ENCODE assay signal across 8 cellular contexts in genomic region chrX:150567645-150568319, GRCh38. TPM values are rescaled to one million over a fixed set of nuclear protein-coding genes. Genes with fewer than 3 reads are reported as not detected.
DNase-seq lines count a peak whose midpoint lies in the region; ATAC-seq and TF ChIP-seq lines count a peak whose summit lies in the region.

No MANE protein-coding gene starts in this region.

- H3K79me2 ChIP-seq in HCT116 (ENCODE audit: insufficient read depth, low read length): peaks cover 2% of the 10 kb centered on the region; the same call in 1 of the 2 replicates
- H3K79me2 ChIP-seq in SU-DHL-6 (ENCODE audit: insufficient read depth, low read length): no peaks in the 10 kb centered on the region

- TF ChIP-seq CTCF in HCT116 (IDR thresholded peaks at IDR 0.05 in 2 of 3, conservative IDR thresholded peaks at IDR 0.05 in 1 of 3; ENCODE audit: borderline replicate concordance in 1 of 3, insufficient read depth in 1 of 3, low read depth in 2 of 3, low read length in 2 of 3) (no peak), SU-DHL-6 (IDR thresholded peaks at IDR 0.05; ENCODE audit: insufficient read depth, low read length, poor library complexity, severe bottlenecking) (no peak), fibroblast of pulmonary artery (IDR thresholded peaks at IDR 0.05; ENCODE audit: low read length, missing control alignments) (no peak)

- peak overlapping the region; percentile 17 to 45 for H3K4me3 ChIP-seq in HCT116 (replicated peaks in 1 of 2; ENCODE audit: low read depth in 1 of 2, low read length in 2 of 2)
- H3K4me3 ChIP-seq in SU-DHL-6 (ENCODE audit: insufficient read depth, low read length, poor library complexity, severe bottlenecking): peak overlapping the region; percentile 52
- peak overlapping the region; percentile 17 for H3K4me3 ChIP-seq in fibroblast of pulmonary artery (replicated peaks; ENCODE audit: low read depth, low read length)
- H3K4me3 ChIP-seq in skeletal muscle tissue (ENCODE audit: low read length in 3 of 3): peak overlapping the region in 2 of 3 donors; percentile 54 to 60

- H3K9me3 ChIP-seq in HCT116 (ENCODE audit: control insufficient read depth in 1 of 2, insufficient read depth in 1 of 2, low read depth in 1 of 2, low read length in 2 of 2) (no peaks in the 10 kb centered on the region), SU-DHL-6 (ENCODE audit: insufficient read depth, low read length) (no peaks in the 10 kb centered on the region), skeletal muscle tissue (ENCODE audit: control insufficient read depth in 3 of 3, low read length in 3 of 3) (no peaks in the 10 kb centered on the region)

- BruUV-seq in HCT116 (replicated peaks; lab: Mats Ljungman, UMichigan): no TSS peak

- ATAC-seq in HCT116 (0 out of 2 replicates have a peak, but pooled peaks have one; percentile 2), GM19328 (IDR thresholded peaks at IDR 0.05; ENCODE audit: unreplicated experiment) (no peak), HG02623 (IDR thresholded peaks at IDR 0.05; ENCODE audit: unreplicated experiment) (no peak)

- POLR2A ChIA-PET in HCT116 (lab: Charles Lee): no interaction called here

- no peaks in the 10 kb centered on the region for H3K9me2 ChIP-seq in HCT116 (ENCODE audit: insufficient read depth)
- no peaks in the 10 kb centered on the region for H3K9me2 ChIP-seq in SU-DHL-6 (replicated peaks; ENCODE audit: insufficient read depth, low read length)

- H3K27me3 ChIP-seq in HCT116 (ENCODE audit: insufficient read depth, low read length): no peaks in the 10 kb centered on the region
- H3K27me3 ChIP-seq in SU-DHL-6 (ENCODE audit: low read length): no peaks in the 10 kb centered on the region
- no peaks in the 10 kb centered on the region for H3K27me3 ChIP-seq in skeletal muscle tissue (ENCODE audit: control insufficient read depth in 3 of 3, insufficient read depth in 3 of 3, low read length in 3 of 3)

- H3K4me1 ChIP-seq in HCT116 (ENCODE audit: control insufficient read depth in 1 of 2, insufficient read depth in 2 of 2, low read length in 2 of 2): peaks cover 5 to 28% of the 10 kb centered on the region in 2 experiments
- H3K4me1 ChIP-seq in skeletal muscle tissue (ENCODE audit: control insufficient read depth in 3 of 3, insufficient read depth in 3 of 3, low read length in 3 of 3): peaks cover 9 to 14% (median 12%) of the 10 kb centered on the region in 3 donors

- H4K20me1 ChIP-seq in HCT116 (ENCODE audit: insufficient read depth) (no peaks in the 10 kb centered on the region), SU-DHL-6 (ENCODE audit: low read depth, low read length) (no peaks in the 10 kb centered on the region)

- H3K4me2 ChIP-seq in HCT116 (ENCODE audit: low read length) (peak overlapping the region; percentile 62), SU-DHL-6 (ENCODE audit: low read depth, low read length, poor library complexity, severe bottlenecking) (peak overlapping the region; percentile 78)

- intact Hi-C loops in HCT116 (cut with micrococcal nuclease): no loop called here

- H3F3A ChIP-seq in SU-DHL-6 (ENCODE audit: insufficient read depth): no peaks in the 10 kb centered on the region

- CTCF ChIA-PET in HCT116 (lab: Charles Lee): no interaction called here

- DNase-seq in HCT116 (ENCODE audit: low read depth, low spot score): no peak
- no peak for DNase-seq in fibroblast of pulmonary artery (ENCODE audit: low read depth)
- DNase-seq in GM03348 (ENCODE audit: low spot score): no peak
- no peak for DNase-seq in mesenteric fat pad (ENCODE audit: low spot score)

- TF ChIP-seq POLR2A in HCT116 (IDR thresholded peaks at IDR 0.05; ENCODE audit: borderline replicate concordance, extremely low read depth, insufficient read depth, insufficient read length): no peak

- TF ChIP-seq RAD21 in HCT116 (IDR thresholded peaks at IDR 0.05; ENCODE audit: low read depth): no peak

- RAD21 ChIA-PET in HCT116 (lab: Charles Lee; ENCODE audit: low non-redundant PET in 1 of 2, low total read pairs in 2 of 2, uncharacterized antibody in 2 of 2, unreplicated experiment in 2 of 2): no interaction called here

- H3K9ac ChIP-seq in HCT116 (ENCODE audit: low read length): no peak overlapping the region
- no peak overlapping the region for H3K9ac ChIP-seq in SU-DHL-6 (ENCODE audit: low read length)
- peak overlapping the region in 1 of 3 donors; percentile 60 for H3K9ac ChIP-seq in skeletal muscle tissue (ENCODE audit: low read depth in 1 of 3, low read length in 3 of 3)

- H2AFZ ChIP-seq in HCT116 (ENCODE audit: low read depth, low read length, poor library complexity, severe bottlenecking) (peak overlapping the region; percentile 82), SU-DHL-6 (ENCODE audit: low read depth, low read length, severe bottlenecking) (peak overlapping the region; percentile 96)

- H3K36me3 ChIP-seq in HCT116 (ENCODE audit: control insufficient read depth in 1 of 2, insufficient read depth in 2 of 2, low read length in 2 of 2): no peaks in the 10 kb centered on the region
- no peaks in the 10 kb centered on the region for H3K36me3 ChIP-seq in SU-DHL-6 (ENCODE audit: low read length)
- no peaks in the 10 kb centered on the region for H3K36me3 ChIP-seq in skeletal muscle tissue (ENCODE audit: control insufficient read depth in 3 of 3, insufficient read depth in 3 of 3, low read length in 3 of 3)

- H3K27ac ChIP-seq in HCT116 (ENCODE audit: low read depth, low read length) (no peak overlapping the region), SU-DHL-6 (ENCODE audit: low read depth, low read length) (no peak overlapping the region), skeletal muscle tissue (ENCODE audit: low read depth, low read length) (no peak overlapping the region)

TF ChIP-seq in HCT116, 20 proteins besides CTCF, POLR2A, EP300 and RAD21:
- TF ChIP-seq POLR2AphosphoS5 (IDR thresholded peaks at IDR 0.05; ENCODE audit: low read depth, low read length) (no peak), SRF (IDR thresholded peaks at IDR 0.05; ENCODE audit: low read depth) (no peak; the same call in 1 of the 2 replicates), EZH2 (IDR thresholded peaks at IDR 0.05) (no peak), EZH2phosphoT487 (IDR thresholded peaks at IDR 0.05; ENCODE audit: borderline replicate concordance) (no peak), SIN3A (IDR thresholded peaks at IDR 0.05; ENCODE audit: low read depth) (no peak), ZNF274 (IDR thresholded peaks at IDR 0.05; ENCODE audit: low read depth, low read length) (no peak), ATF3 (IDR thresholded peaks at IDR 0.05) (no peak), CBX3 (IDR thresholded peaks at IDR 0.05; ENCODE audit: low read depth) (no peak), FOSL1 (IDR thresholded peaks at IDR 0.05; ENCODE audit: low read depth) (no peak), CEBPB (IDR thresholded peaks at IDR 0.05; ENCODE audit: low read depth) (no peak), JUND (IDR thresholded peaks at IDR 0.05) (no peak), MAX (IDR thresholded peaks at IDR 0.05) (no peak), TCF7L2 (IDR thresholded peaks at IDR 0.05; ENCODE audit: borderline replicate concordance, extremely low read depth, insufficient read depth, insufficient read length) (no peak), EGR1 (IDR thresholded peaks at IDR 0.05; ENCODE audit: low read depth) (no peak), REST (IDR thresholded peaks at IDR 0.05; ENCODE audit: low read depth) (no peak)

RNA-seq across cellular contexts. Expression of gene MTM1, which starts 0.6 kb away (rescaled TPM):
- 6.5 TPM for total RNA-seq in HCT116 (2021; ENCODE audit: unreplicated experiment)
- polyA plus RNA-seq in HCT116 (2012): 1.9 and 2.7 TPM in 2 replicates
- 9.4 TPM for total RNA-seq in skeletal muscle tissue
- total RNA-seq in mesenteric fat pad: 15.7 TPM
